1 cellular context compared by ENCODE assay signal in the genomic region with DNA sequence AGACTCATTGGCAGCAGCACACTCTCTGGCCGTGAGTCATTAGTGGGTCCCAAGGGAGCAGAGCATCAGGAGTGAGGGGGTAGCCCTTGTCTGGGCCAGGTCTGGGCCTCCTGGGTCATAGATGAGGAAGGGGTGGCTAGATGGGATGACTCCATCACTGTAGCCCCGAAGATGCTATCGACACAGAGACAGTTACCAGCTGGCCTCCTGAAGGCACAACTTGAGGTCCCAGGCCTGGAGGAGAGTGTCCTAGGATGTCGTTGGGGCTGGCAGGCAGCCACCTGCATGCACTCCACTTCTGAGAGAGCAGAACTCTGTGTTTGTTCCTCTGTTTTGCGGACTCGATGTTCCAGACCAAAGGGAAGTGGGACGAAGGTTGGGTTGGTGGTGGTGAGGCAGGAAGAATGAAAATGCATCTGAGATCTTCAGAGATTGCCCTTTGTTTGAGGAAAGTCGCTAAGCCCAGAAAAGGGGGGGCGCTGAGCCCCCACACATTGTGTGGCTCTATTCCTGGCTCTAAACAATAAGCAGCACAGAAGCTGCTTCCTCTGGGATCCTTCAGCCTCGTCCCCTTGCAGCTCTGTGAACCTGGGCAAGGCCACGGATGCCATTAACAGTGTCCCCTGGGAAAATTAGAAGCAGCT.
TF ChIP-seq lines count a peak whose summit lies in the region.

No MANE protein-coding gene starts in this region.

TF ChIP-seq in GM23338, 12 proteins besides CTCF, POLR2A, EP300 and RAD21:
- TF ChIP-seq, protein P1, sequence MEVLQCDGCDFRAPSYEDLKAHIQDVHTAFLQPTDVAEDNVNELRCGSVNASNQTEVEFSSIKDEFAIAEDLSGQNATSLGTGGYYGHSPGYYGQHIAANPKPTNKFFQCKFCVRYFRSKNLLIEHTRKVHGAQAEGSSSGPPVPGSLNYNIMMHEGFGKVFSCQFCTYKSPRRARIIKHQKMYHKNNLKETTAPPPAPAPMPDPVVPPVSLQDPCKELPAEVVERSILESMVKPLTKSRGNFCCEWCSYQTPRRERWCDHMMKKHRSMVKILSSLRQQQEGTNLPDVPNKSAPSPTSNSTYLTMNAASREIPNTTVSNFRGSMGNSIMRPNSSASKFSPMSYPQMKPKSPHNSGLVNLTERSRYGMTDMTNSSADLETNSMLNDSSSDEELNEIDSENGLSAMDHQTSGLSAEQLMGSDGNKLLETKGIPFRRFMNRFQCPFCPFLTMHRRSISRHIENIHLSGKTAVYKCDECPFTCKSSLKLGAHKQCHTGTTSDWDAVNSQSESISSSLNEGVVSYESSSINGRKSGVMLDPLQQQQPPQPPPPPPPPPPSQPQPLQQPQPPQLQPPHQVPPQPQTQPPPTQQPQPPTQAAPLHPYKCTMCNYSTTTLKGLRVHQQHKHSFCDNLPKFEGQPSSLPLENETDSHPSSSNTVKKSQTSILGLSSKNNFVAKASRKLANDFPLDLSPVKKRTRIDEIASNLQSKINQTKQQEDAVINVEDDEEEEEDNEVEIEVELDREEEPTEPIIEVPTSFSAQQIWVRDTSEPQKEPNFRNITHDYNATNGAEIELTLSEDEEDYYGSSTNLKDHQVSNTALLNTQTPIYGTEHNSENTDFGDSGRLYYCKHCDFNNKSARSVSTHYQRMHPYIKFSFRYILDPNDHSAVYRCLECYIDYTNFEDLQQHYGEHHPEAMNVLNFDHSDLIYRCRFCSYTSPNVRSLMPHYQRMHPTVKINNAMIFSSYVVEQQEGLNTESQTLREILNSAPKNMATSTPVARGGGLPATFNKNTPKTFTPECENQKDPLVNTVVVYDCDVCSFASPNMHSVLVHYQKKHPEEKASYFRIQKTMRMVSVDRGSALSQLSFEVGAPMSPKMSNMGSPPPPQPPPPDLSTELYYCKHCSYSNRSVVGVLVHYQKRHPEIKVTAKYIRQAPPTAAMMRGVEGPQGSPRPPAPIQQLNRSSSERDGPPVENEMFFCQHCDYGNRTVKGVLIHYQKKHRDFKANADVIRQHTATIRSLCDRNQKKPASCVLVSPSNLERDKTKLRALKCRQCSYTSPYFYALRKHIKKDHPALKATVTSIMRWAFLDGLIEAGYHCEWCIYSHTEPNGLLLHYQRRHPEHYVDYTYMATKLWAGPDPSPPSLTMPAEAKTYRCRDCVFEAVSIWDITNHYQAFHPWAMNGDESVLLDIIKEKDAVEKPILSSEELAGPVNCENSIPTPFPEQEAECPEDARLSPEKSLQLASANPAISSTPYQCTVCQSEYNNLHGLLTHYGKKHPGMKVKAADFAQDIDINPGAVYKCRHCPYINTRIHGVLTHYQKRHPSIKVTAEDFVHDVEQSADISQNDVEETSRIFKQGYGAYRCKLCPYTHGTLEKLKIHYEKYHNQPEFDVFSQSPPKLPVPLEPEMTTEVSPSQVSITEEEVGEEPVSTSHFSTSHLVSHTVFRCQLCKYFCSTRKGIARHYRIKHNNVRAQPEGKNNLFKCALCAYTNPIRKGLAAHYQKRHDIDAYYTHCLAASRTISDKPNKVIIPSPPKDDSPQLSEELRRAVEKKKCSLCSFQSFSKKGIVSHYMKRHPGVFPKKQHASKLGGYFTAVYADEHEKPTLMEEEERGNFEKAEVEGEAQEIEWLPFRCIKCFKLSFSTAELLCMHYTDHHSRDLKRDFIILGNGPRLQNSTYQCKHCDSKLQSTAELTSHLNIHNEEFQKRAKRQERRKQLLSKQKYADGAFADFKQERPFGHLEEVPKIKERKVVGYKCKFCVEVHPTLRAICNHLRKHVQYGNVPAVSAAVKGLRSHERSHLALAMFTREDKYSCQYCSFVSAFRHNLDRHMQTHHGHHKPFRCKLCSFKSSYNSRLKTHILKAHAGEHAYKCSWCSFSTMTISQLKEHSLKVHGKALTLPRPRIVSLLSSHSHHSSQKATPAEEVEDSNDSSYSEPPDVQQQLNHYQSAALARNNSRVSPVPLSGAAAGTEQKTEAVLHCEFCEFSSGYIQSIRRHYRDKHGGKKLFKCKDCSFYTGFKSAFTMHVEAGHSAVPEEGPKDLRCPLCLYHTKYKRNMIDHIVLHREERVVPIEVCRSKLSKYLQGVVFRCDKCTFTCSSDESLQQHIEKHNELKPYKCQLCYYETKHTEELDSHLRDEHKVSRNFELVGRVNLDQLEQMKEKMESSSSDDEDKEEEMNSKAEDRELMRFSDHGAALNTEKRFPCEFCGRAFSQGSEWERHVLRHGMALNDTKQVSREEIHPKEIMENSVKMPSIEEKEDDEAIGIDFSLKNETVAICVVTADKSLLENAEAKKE (CRISPR knock-in tag; IDR thresholded peaks at IDR 0.05), result no peak
- TF ChIP-seq EZH2 (IDR thresholded peaks at IDR 0.05; ENCODE audit: low read depth, unreplicated experiment), result no peak
- TF ChIP-seq, protein P2, sequence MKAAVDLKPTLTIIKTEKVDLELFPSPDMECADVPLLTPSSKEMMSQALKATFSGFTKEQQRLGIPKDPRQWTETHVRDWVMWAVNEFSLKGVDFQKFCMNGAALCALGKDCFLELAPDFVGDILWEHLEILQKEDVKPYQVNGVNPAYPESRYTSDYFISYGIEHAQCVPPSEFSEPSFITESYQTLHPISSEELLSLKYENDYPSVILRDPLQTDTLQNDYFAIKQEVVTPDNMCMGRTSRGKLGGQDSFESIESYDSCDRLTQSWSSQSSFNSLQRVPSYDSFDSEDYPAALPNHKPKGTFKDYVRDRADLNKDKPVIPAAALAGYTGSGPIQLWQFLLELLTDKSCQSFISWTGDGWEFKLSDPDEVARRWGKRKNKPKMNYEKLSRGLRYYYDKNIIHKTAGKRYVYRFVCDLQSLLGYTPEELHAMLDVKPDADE (IDR thresholded peaks at IDR 0.05), result no peak
- TF ChIP-seq ZNF114 (CRISPR knock-in tag; IDR thresholded peaks at IDR 0.05), result no peak
TF ChIP-seq in GM23338: peak in this region for 0.
